In genomic region chr17:79956853-79957252, GRCh38 we compare ENCODE assay signal across 25 cellular contexts.
DNase-seq lines count a peak whose midpoint lies in the region; ATAC-seq, FAIRE-seq and TF ChIP-seq lines count a peak whose summit lies in the region.
"Had no signal": no experiment of that assay in that cellular context is flagged by ENCODE, and none has a peak within 500 bp of the region (broad histone marks: within the 10 kb centered on the region; RNA-seq: fewer than 3 reads in every experiment).

No MANE protein-coding gene starts in this region.

- DNase-seq in cardiac septum (ENCODE audit: low spot score), result peak; percentile 33
- DNase-seq in heart right ventricle, result no peak
- no peak for DNase-seq in K562 (ENCODE audit: extremely low read depth in 1 of 4, low spot score in 3 of 4)
- DNase-seq in lower lobe of right lung, result peak; percentile 32
- peak; percentile 50 to 62 for DNase-seq in suprapubic skin (ENCODE audit: low spot score in 2 of 2)
- no peak for DNase-seq in gastrocnemius medialis
- DNase-seq in activated CD4-positive, alpha-beta T cell treated with anti-CD3 and anti-CD28 coated beads, Interleukin-2, amount 50 U/mL, for 1 hour, result no peak
- no peak for DNase-seq in cortex of kidney (lab: John Stamatoyannopoulos, UW)
- DNase-seq: activated CD4-positive, alpha-beta T cell treated with anti-CD3 and anti-CD28 coated beads for 36 hours; activated naive CD8-positive, alpha-beta T cell treated with anti-CD3 and anti-CD28 coated beads, Interleukin-2, amount 10 ng/mL, durations not matched to agents 7 days and 5 days; BE2C; cerebellar nuclear complex; effector memory CD8-positive, alpha-beta T cell; Karpas-422; left colon; midbrain; NCI-H1048; NCI-H187 treated with DMSO at 0.1 percent for 48 hours; NCI-H748 treated with DMSO at 0.1 percent for 48 hours; stimulated activated naive CD4-positive, alpha-beta T cell treated with Interleukin-2 at 50 U/mL for 16 hours had no signal

- no peaks in the 10 kb centered on the region for H3K79me2 ChIP-seq in K562 (ENCODE audit: control insufficient read depth, insufficient read depth, low read length)

- TF ChIP-seq POLR2A in K562 (conservative IDR thresholded peaks at IDR 0.05) (no peak), suprapubic skin (IDR thresholded peaks at IDR 0.05) (no peak), gastrocnemius medialis (IDR thresholded peaks at IDR 0.05) (no peak)

- H3K27me3 ChIP-seq in heart right ventricle, result no peaks in the 10 kb centered on the region
- peaks cover 45 to 48% of the 10 kb centered on the region in 2 experiments for H3K27me3 ChIP-seq in K562 (ENCODE audit: control insufficient read depth in 2 of 2, insufficient read depth in 2 of 2, low read length in 2 of 2)
- H3K27me3 ChIP-seq in lower lobe of right lung (ENCODE audit: low read depth), result no peaks in the 10 kb centered on the region
- H3K27me3 ChIP-seq in suprapubic skin, result no peaks in the 10 kb centered on the region
- no peaks in the 10 kb centered on the region for H3K27me3 ChIP-seq in gastrocnemius medialis
- H3K27me3 ChIP-seq: BE2C, tibial nerve had no signal

- H3K9me3 ChIP-seq in heart right ventricle (peaks cover 0 to 10% (median 5%) of the 10 kb centered on the region in 11 donors), K562 (replicated peaks; ENCODE audit: control insufficient read depth, insufficient read depth, low read depth, low read length) (no peaks in the 10 kb centered on the region; the same call in 1 of the 2 replicates), lower lobe of right lung (no peaks in the 10 kb centered on the region), suprapubic skin (no peaks in the 10 kb centered on the region), gastrocnemius medialis (no peaks in the 10 kb centered on the region)
- H3K9me3 ChIP-seq: BE2C, prostate gland had no signal

- FAIRE-seq in K562 (lab: Jason Lieb, UNC), result no peak
- FAIRE-seq: GM12892, GM19239 had no signal

- intact Hi-C loops in cardiac septum (cut with DNase I), result no loop called here
- intact Hi-C loops in heart right ventricle (cut with DNase I), result loop anchor here in 1 of 10 donors (10.0 kb wide), 1 partner anchor 92 kb away; no protein-coding TSS in a partner anchor
- intact Hi-C loops in K562 (cut with micrococcal nuclease), result no loop called here
- intact Hi-C loops in lower lobe of right lung (cut with DNase I), result no loop called here
- intact Hi-C loops in gastrocnemius medialis (cut with DNase I; ENCODE audit: low total_unique reads), result no loop called here

- no peak overlapping the region for H3K27ac ChIP-seq in heart right ventricle
- H3K27ac ChIP-seq in K562 (ENCODE audit: extremely low read depth, low read depth, low read length), result no peak overlapping the region
- no peak overlapping the region for H3K27ac ChIP-seq in lower lobe of right lung
- no peak overlapping the region for H3K27ac ChIP-seq in suprapubic skin
- H3K27ac ChIP-seq in gastrocnemius medialis, result no peak overlapping the region
- H3K27ac ChIP-seq: prostate gland, tibial nerve had no signal

- POLR2A ChIA-PET in K562 (lab: Yijun Ruan, JAX), result interaction anchor here (0.6 kb wide), 1 partner anchor 422 kb away, joined by 3 read pairs; no protein-coding TSS in a partner anchor

- TF ChIP-seq CTCF in heart right ventricle (IDR thresholded peaks at IDR 0.05), result no peak
- TF ChIP-seq CTCF in K562 (IDR thresholded peaks at IDR 0.05 in 2 of 3, conservative IDR thresholded peaks at IDR 0.05 in 1 of 3; ENCODE audit: insufficient read depth in 2 of 3, low read depth in 1 of 3, low read length in 3 of 3), result no peak
- TF ChIP-seq CTCF in lower lobe of right lung (IDR thresholded peaks at IDR 0.05), result no peak
- TF ChIP-seq CTCF in suprapubic skin (IDR thresholded peaks at IDR 0.05), result no peak
- no peak for TF ChIP-seq CTCF in gastrocnemius medialis (IDR thresholded peaks at IDR 0.05 in 4 of 5, conservative IDR thresholded peaks at IDR 0.05 in 1 of 5)

- ATAC-seq in heart right ventricle, result no peak
- ATAC-seq in K562, result no peak
- ATAC-seq in lower lobe of right lung, result no peak
- no peak for ATAC-seq in gastrocnemius medialis
- ATAC-seq: activated CD4-positive, alpha-beta T cell treated with anti-CD3 and anti-CD28 coated beads for 36 hours; effector memory CD8-positive, alpha-beta T cell; left colon had no signal

- BruUV-seq in K562 (replicated peaks; lab: Mats Ljungman, UMichigan), result no TSS peak

- H3K4me2 ChIP-seq in K562 (ENCODE audit: insufficient read depth, low read length), result no peak overlapping the region
- H3K4me2 ChIP-seq: smooth muscle cell had no signal

- H2AFZ ChIP-seq in K562 (ENCODE audit: low read depth, low read length), result no peak overlapping the region

- H3K9me1 ChIP-seq in K562 (ENCODE audit: control insufficient read depth, insufficient read depth, low read length), result no peaks in the 10 kb centered on the region

- in situ Hi-C loops in K562 (cut with MboI) (no loop called here), gastrocnemius medialis (cut with MboI; ENCODE audit: low sequenced_read_pairs in 4 of 4) (no loop called here)

- TF ChIP-seq EP300 in K562 (IDR thresholded peaks at IDR 0.05; ENCODE audit: low read length) (no peak), suprapubic skin (IDR thresholded peaks at IDR 0.05) (no peak)

- no peak overlapping the region for H3K9ac ChIP-seq in K562 (ENCODE audit: insufficient read depth in 1 of 2, low read depth in 2 of 2, low read length in 2 of 2)

- peaks cover 0 to 13% (median 8%) of the 10 kb centered on the region in 9 donors for H3K4me1 ChIP-seq in heart right ventricle
- H3K4me1 ChIP-seq in K562 (replicated peaks in 1 of 2; ENCODE audit: control insufficient read depth in 2 of 2, insufficient read depth in 2 of 2, low read length in 2 of 2), result peaks cover 0 to 11% of the 10 kb centered on the region in 2 experiments; a peak in 1 of 5 replicates
- H3K4me1 ChIP-seq in lower lobe of right lung, result peaks cover 6% of the 10 kb centered on the region
- peaks cover 9% of the 10 kb centered on the region for H3K4me1 ChIP-seq in suprapubic skin
- no peaks in the 10 kb centered on the region for H3K4me1 ChIP-seq in gastrocnemius medialis
- H3K4me1 ChIP-seq: prostate gland had no signal

- WGBS in heart right ventricle, 2 donors, result 97% methylated on average over 6 of the region's 6 CpGs
- 4% methylated on average over 6 of the region's 6 CpGs for WGBS in K562 (ENCODE audit: insufficient coverage, low coverage, missing lambda C conversion rate)
- 82% methylated on average over 6 of the region's 6 CpGs for WGBS in suprapubic skin

- H4K20me1 ChIP-seq in K562 (replicated peaks; ENCODE audit: control insufficient read depth, insufficient read depth, low read length), result peaks cover under 1% of the 10 kb centered on the region; the same call in 1 of the 2 replicates

- CTCF ChIA-PET in K562 (lab: Yijun Ruan, JAX; ENCODE audit: low intra/inter-chr PET ratio), result no interaction called here

- H3K4me3 ChIP-seq in heart right ventricle, result no peak overlapping the region
- H3K4me3 ChIP-seq in K562, result no peak overlapping the region
- no peak overlapping the region for H3K4me3 ChIP-seq in lower lobe of right lung
- no peak overlapping the region for H3K4me3 ChIP-seq in suprapubic skin
- H3K4me3 ChIP-seq in gastrocnemius medialis, result no peak overlapping the region
- H3K4me3 ChIP-seq: prostate gland, smooth muscle cell, tibial nerve had no signal

- H3K36me3 ChIP-seq in heart right ventricle (no peaks in the 10 kb centered on the region), K562 (ENCODE audit: control insufficient read depth, insufficient read depth, low read length) (no peaks in the 10 kb centered on the region), lower lobe of right lung (no peaks in the 10 kb centered on the region), suprapubic skin (no peaks in the 10 kb centered on the region), gastrocnemius medialis (no peaks in the 10 kb centered on the region)
- H3K36me3 ChIP-seq: BE2C, prostate gland had no signal

- TF ChIP-seq RAD21 in K562 (CRISPR knock-in tag; conservative IDR thresholded peaks at IDR 0.05 in 1 of 2, IDR thresholded peaks at IDR 0.05 in 1 of 2), result no peak

TF ChIP-seq in K562, 482 proteins besides CTCF, POLR2A, EP300 and RAD21:
- TF ChIP-seq CBX2 (IDR thresholded peaks at IDR 0.05; ENCODE audit: insufficient read depth, low read length, poor library complexity, severe bottlenecking), result peak; percentile 50
- no peak for TF ChIP-seq ZNF609 (CRISPR knock-in tag; IDR thresholded peaks at IDR 0.05; ENCODE audit: borderline replicate concordance)

Comparison
In these comparisons a context has a peak if more than half of its experiments do, and no peak if none do; other contexts are left out.
1. DNase-seq: peak in cardiac septum (single experiment), lower lobe of right lung (single experiment) and suprapubic skin (2 of 2); none in heart right ventricle (0 of 2), K562 (0 of 4), gastrocnemius medialis (0 of 2), activated CD4-positive, alpha-beta T cell treated with anti-CD3 and anti-CD28 coated beads, Interleukin-2, amount 50 U/mL, for 1 hour (single experiment) and cortex of kidney (single experiment).